In genomic region chrX:129577473-129577872, GRCh38 we compare ENCODE assay signal across 10 cellular contexts. TPM values are rescaled to one million over a fixed set of nuclear protein-coding genes. Genes with fewer than 3 reads are reported as not detected.
A peak's percentile ranks its signal among the peaks of the same experiment; 100 is the strongest.
DNase-seq lines count a peak whose midpoint lies in the region; ATAC-seq and TF ChIP-seq lines count a peak whose summit lies in the region.
"Had no signal": no experiment of that assay in that cellular context is flagged by ENCODE, and none has a peak within 500 bp of the region (broad histone marks: within the 10 kb centered on the region; RNA-seq: fewer than 3 reads in every experiment).

No MANE protein-coding gene starts in this region.

- ATAC-seq in SK-N-SH treated with all-trans-retinoic acid at 6 μM for 48 hours: peak; percentile 100
- peak; percentile 87 for ATAC-seq in foreskin keratinocyte
- no peak for ATAC-seq in esophagus mucosa
- ATAC-seq in HG02981 (IDR thresholded peaks at IDR 0.05; ENCODE audit: unreplicated experiment): no peak

- DNase-seq in EL (peak; percentile 65), foreskin keratinocyte (peak; percentile 14 to 55), retinal pigment epithelial cell (ENCODE audit: low read depth) (peak; percentile 68), NCI-H748 treated with DMSO at 0.1 percent for 48 hours (lab: John Stamatoyannopoulos, UW) (no peak), NAMALWA (ENCODE audit: low spot score) (no peak)
- DNase-seq: GF-D8, NCI-H510A treated with DMSO at 0.1 percent for 48 hours had no signal

- H3K4me1 ChIP-seq in foreskin keratinocyte: peaks cover 3% of the 10 kb centered on the region

- TF ChIP-seq CTCF in foreskin keratinocyte (conservative IDR thresholded peaks at IDR 0.05) (no peak), retinal pigment epithelial cell (conservative IDR thresholded peaks at IDR 0.05; ENCODE audit: low read depth, low read length) (no peak)

- no peaks in the 10 kb centered on the region for H3K27me3 ChIP-seq in foreskin keratinocyte

- H3K4me3 ChIP-seq in retinal pigment epithelial cell (ENCODE audit: low read length): no peak overlapping the region

- H3K27ac ChIP-seq in foreskin keratinocyte: no peak overlapping the region

TF ChIP-seq in SK-N-SH treated with all-trans-retinoic acid at 6 μM for 48 hours, 23 proteins besides CTCF, POLR2A, EP300 and RAD21:
- no peak for TF ChIP-seq ZNF565 (CRISPR knock-in tag; conservative IDR thresholded peaks at IDR 0.05; ENCODE audit: low read depth)
- no peak for TF ChIP-seq TSHZ2 (CRISPR knock-in tag; IDR thresholded peaks at IDR 0.05)
- TF ChIP-seq ZFP3 (CRISPR knock-in tag; IDR thresholded peaks at IDR 0.05): no peak

RNA-seq across cellular contexts. Expression of gene OCRL, which starts 37.4 kb away (rescaled TPM):
- total RNA-seq in foreskin keratinocyte (21.0 and 21.2 TPM in 2 replicates), esophagus mucosa (13.0 TPM)
- 7.9 and 9.6 TPM in 2 replicates for polyA plus RNA-seq in foreskin keratinocyte

RNA-seq across cellular contexts. Expression of gene SMARCA1, which starts 54.2 kb away (rescaled TPM):
- total RNA-seq in foreskin keratinocyte (36.5 and 37.8 TPM in 2 replicates), esophagus mucosa (6.6 TPM)
- polyA plus RNA-seq in foreskin keratinocyte: 11.2 and 13.8 TPM in 2 replicates

Comparison
In these comparisons a context has a peak if more than half of its experiments do, and no peak if none do; other contexts are left out.
1. DNase-seq: peak in EL (single experiment), foreskin keratinocyte (2 of 2) and retinal pigment epithelial cell (single experiment); none in NCI-H748 treated with DMSO at 0.1 percent for 48 hours (single experiment) and NAMALWA (single experiment).
2. ATAC-seq: peak in SK-N-SH treated with all-trans-retinoic acid at 6 μM for 48 hours (single experiment) and foreskin keratinocyte (single experiment); none in esophagus mucosa (single experiment) and HG02981 (single experiment).